1 cellular context compared by ENCODE assay signal in genomic region chr2:27077231-27077630, GRCh38.
TF ChIP-seq lines count a peak whose summit lies in the region.

No MANE protein-coding gene starts in this region.

TF ChIP-seq in HepG2, 621 proteins besides CTCF, POLR2A, EP300 and RAD21:
- TF ChIP-seq KLF12 (CRISPR knock-in tag; IDR thresholded peaks at IDR 0.05; ENCODE audit: borderline replicate concordance) (no peak), ZSCAN12 (CRISPR knock-in tag; IDR thresholded peaks at IDR 0.05) (no peak), GMEB1 (CRISPR knock-in tag; IDR thresholded peaks at IDR 0.05; ENCODE audit: borderline replicate concordance) (no peak), PAX8 (CRISPR knock-in tag; IDR thresholded peaks at IDR 0.05; ENCODE audit: borderline replicate concordance) (no peak), ZNF674 (CRISPR knock-in tag; IDR thresholded peaks at IDR 0.05; ENCODE audit: low read depth) (no peak), ZFP41 (CRISPR knock-in tag; IDR thresholded peaks at IDR 0.05; ENCODE audit: borderline replicate concordance) (0 out of 2 replicates have a peak, but pooled peaks have one; percentile 14), SRY (CRISPR knock-in tag; IDR thresholded peaks at IDR 0.05) (no peak)
